In the genomic region with DNA sequence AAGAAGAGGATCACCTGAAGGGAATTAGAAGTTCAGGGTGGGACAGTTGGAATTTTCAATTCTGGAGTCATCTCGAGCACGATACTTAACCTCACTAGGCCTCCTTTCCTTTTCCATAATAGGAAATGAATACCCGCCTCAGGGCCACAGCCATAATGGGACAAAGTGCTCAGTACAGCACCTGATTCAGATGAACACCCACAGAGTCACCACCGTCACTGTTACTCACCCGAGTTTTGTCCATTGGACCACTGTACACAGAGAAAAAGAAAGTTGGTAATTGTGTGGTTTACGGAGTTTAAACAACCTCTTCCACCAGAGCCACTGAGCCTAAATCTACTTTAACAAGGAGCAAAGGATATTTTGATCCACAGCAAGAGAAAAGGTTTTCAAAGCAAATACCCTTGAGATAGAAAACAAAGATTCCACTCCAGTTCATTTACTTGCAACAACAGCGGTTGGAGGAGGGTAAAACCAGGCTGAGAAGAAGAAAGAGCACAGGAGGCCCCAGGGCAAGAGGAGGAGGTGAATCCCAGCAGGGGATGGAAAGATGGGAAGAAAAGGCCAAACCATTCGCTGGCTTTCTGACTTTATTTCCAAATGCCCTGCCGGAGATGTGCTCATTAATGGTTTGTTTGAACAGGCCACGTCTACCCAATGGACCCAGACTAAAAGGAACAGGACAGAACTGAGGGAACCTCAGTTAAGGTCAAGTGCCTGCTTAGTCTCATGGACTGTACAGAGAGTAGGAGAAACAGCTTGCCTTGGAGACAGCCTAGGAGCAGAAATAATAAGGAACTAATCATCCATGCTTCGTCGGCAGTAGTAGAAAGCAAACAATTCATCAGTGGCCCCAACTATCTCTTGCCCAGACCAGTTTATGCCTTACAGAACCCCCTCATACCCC, we compare ENCODE assay signal across 25 cellular contexts.
DNase-seq lines count a peak whose midpoint lies in the region; ATAC-seq, FAIRE-seq and TF ChIP-seq lines count a peak whose summit lies in the region.
"Had no signal": no experiment of that assay in that cellular context is flagged by ENCODE, and none has a peak within 500 bp of the region (broad histone marks: within the 10 kb centered on the region; RNA-seq: fewer than 3 reads in every experiment).

No MANE protein-coding gene starts in this region.

- H3K9me3 ChIP-seq in body of pancreas = no peaks in the 10 kb centered on the region
- H3K9me3 ChIP-seq: heart right ventricle, lower lobe of right lung had no signal

- H3K27ac ChIP-seq in body of pancreas = no peak overlapping the region
- H3K27ac ChIP-seq: heart right ventricle, HL-60, lower lobe of right lung had no signal

- 83 to 94% methylated on average over 12 of the region's 12 CpGs for WGBS in body of pancreas, 2 donors

- no peaks in the 10 kb centered on the region for H3K27me3 Mint-ChIP-seq in naive B cell
- peaks cover 6% of the 10 kb centered on the region for H3K27me3 Mint-ChIP-seq in activated CD4-positive, alpha-beta memory T cell treated with anti-CD3 and anti-CD28 coated beads, Interleukin-2, amount 10 ng/mL, durations not matched to agents 7 days and 5 days
- H3K27me3 Mint-ChIP-seq: activated CD8-positive, alpha-beta T cell treated with anti-CD3 and anti-CD28 coated beads for 36 hours; activated T-cell treated with anti-CD3 and anti-CD28 coated beads, Interleukin-2, amount 50 U/mL, for 24 hours had no signal

- no peak for TF ChIP-seq CTCF in body of pancreas (IDR thresholded peaks at IDR 0.05)

- FAIRE-seq in A204.1 (lab: Jason Lieb, UNC) = peak; percentile 91
- FAIRE-seq: endometrium, GM12892, urothelium cell line had no signal

- H3K4me1 Mint-ChIP-seq in naive B cell = peaks cover 17 to 39% (median 28%) of the 10 kb centered on the region in 3 donors
- H3K4me1 Mint-ChIP-seq in activated CD4-positive, alpha-beta memory T cell treated with anti-CD3 and anti-CD28 coated beads, Interleukin-2, amount 10 ng/mL, durations not matched to agents 7 days and 5 days = no peaks in the 10 kb centered on the region
- H3K4me1 Mint-ChIP-seq: activated naive CD4-positive, alpha-beta T cell treated with anti-CD3 and anti-CD28 coated beads, Interleukin-2, amount 10 ng/mL, durations not matched to agents 7 days and 5 days had no signal

- no peaks in the 10 kb centered on the region for H3K36me3 Mint-ChIP-seq in naive B cell
- H3K36me3 Mint-ChIP-seq in activated CD4-positive, alpha-beta memory T cell treated with anti-CD3 and anti-CD28 coated beads, Interleukin-2, amount 10 ng/mL, durations not matched to agents 7 days and 5 days (ENCODE audit: low read depth) = no peaks in the 10 kb centered on the region
- H3K36me3 Mint-ChIP-seq: activated naive CD4-positive, alpha-beta T cell treated with anti-CD3 and anti-CD28 coated beads, Interleukin-2, amount 10 ng/mL, durations not matched to agents 7 days and 5 days had no signal

- DNase-seq in NCI-H146 (lab: John Stamatoyannopoulos, UW) (peak; percentile 24), body of pancreas (no peak), naive B cell (no peak), HUDEP-2 (lab: John Stamatoyannopoulos, UW; ENCODE audit: unreplicated experiment in 76 of 76) (no peak), NCI-H128 (lab: John Stamatoyannopoulos, UW; ENCODE audit: unreplicated experiment) (no peak), NCI-H2029 (lab: John Stamatoyannopoulos, UW) (no peak)
- no peak for DNase-seq in activated CD4-positive, alpha-beta memory T cell treated with anti-CD3 and anti-CD28 coated beads, Interleukin-2, amount 10 ng/mL, durations not matched to agents 7 days and 5 days
- DNase-seq: activated CD8-positive, alpha-beta T cell treated with anti-CD3 and anti-CD28 coated beads for 36 hours; activated naive CD4-positive, alpha-beta T cell treated with anti-CD3 and anti-CD28 coated beads, Interleukin-2, amount 10 ng/mL, durations not matched to agents 7 days and 5 days; activated T-cell treated with anti-CD3 and anti-CD28 coated beads, Interleukin-2, amount 50 U/mL, for 24 hours; anterior cingulate cortex; DMS53; heart right ventricle; KG1; lower lobe of right lung; NCI-H748 treated with DMSO at 0.1 percent for 48 hours; PC-3; SIG-M5; T-helper 2 cell had no signal

- peaks cover 9% of the 10 kb centered on the region for H3K4me1 ChIP-seq in body of pancreas
- H3K4me1 ChIP-seq: heart right ventricle, lower lobe of right lung had no signal

- POLR2A ChIA-PET in activated CD4-positive, alpha-beta memory T cell treated with anti-CD3 and anti-CD28 coated beads, Interleukin-2, amount 10 ng/mL, durations not matched to agents 7 days and 5 days (lab: Charles Lee) = no interaction called here

- H3K27me3 ChIP-seq in body of pancreas = no peaks in the 10 kb centered on the region
- H3K27me3 ChIP-seq: heart right ventricle had no signal

- no peaks in the 10 kb centered on the region for H3K9me3 Mint-ChIP-seq in naive B cell
- H3K9me3 Mint-ChIP-seq in activated CD4-positive, alpha-beta memory T cell treated with anti-CD3 and anti-CD28 coated beads, Interleukin-2, amount 10 ng/mL, durations not matched to agents 7 days and 5 days = no peaks in the 10 kb centered on the region
- H3K9me3 Mint-ChIP-seq: activated CD8-positive, alpha-beta T cell treated with anti-CD3 and anti-CD28 coated beads for 36 hours; activated naive CD4-positive, alpha-beta T cell treated with anti-CD3 and anti-CD28 coated beads, Interleukin-2, amount 10 ng/mL, durations not matched to agents 7 days and 5 days; activated T-cell treated with anti-CD3 and anti-CD28 coated beads, Interleukin-2, amount 50 U/mL, for 24 hours had no signal

- ATAC-seq in body of pancreas = peak; percentile 48
- ATAC-seq in naive B cell (ENCODE audit: low read depth in 2 of 2) = no peak
- ATAC-seq: activated CD8-positive, alpha-beta T cell treated with anti-CD3 and anti-CD28 coated beads for 36 hours; heart right ventricle; lower lobe of right lung; PC-3 had no signal

- CTCF ChIA-PET in activated CD4-positive, alpha-beta memory T cell treated with anti-CD3 and anti-CD28 coated beads, Interleukin-2, amount 10 ng/mL, durations not matched to agents 7 days and 5 days (lab: Charles Lee) = interaction anchor here (1.3 kb wide), 1 partner anchor 284 kb away, joined by 6 read pairs; no protein-coding TSS in a partner anchor

- TF ChIP-seq POLR2A in body of pancreas (IDR thresholded peaks at IDR 0.05) = no peak

- no peak overlapping the region for H3K4me3 Mint-ChIP-seq in naive B cell
- H3K4me3 Mint-ChIP-seq in activated CD4-positive, alpha-beta memory T cell treated with anti-CD3 and anti-CD28 coated beads, Interleukin-2, amount 10 ng/mL, durations not matched to agents 7 days and 5 days = no peak overlapping the region
- H3K4me3 Mint-ChIP-seq: activated CD8-positive, alpha-beta T cell treated with anti-CD3 and anti-CD28 coated beads for 36 hours; activated naive CD4-positive, alpha-beta T cell treated with anti-CD3 and anti-CD28 coated beads, Interleukin-2, amount 10 ng/mL, durations not matched to agents 7 days and 5 days; activated T-cell treated with anti-CD3 and anti-CD28 coated beads, Interleukin-2, amount 50 U/mL, for 24 hours had no signal

- peak overlapping the region in 4 of 6 donors; percentile 22 to 53 (median 39) for H3K27ac Mint-ChIP-seq in naive B cell
- no peak overlapping the region for H3K27ac Mint-ChIP-seq in activated CD4-positive, alpha-beta memory T cell treated with anti-CD3 and anti-CD28 coated beads, Interleukin-2, amount 10 ng/mL, durations not matched to agents 7 days and 5 days
- H3K27ac Mint-ChIP-seq: activated CD8-positive, alpha-beta T cell treated with anti-CD3 and anti-CD28 coated beads for 36 hours; activated naive CD4-positive, alpha-beta T cell treated with anti-CD3 and anti-CD28 coated beads, Interleukin-2, amount 10 ng/mL, durations not matched to agents 7 days and 5 days; activated T-cell treated with anti-CD3 and anti-CD28 coated beads, Interleukin-2, amount 50 U/mL, for 24 hours had no signal

- no peaks in the 10 kb centered on the region for H3K36me3 ChIP-seq in body of pancreas (replicated peaks in 1 of 2; ENCODE audit: insufficient read depth in 1 of 2, low read depth in 2 of 2)
- H3K36me3 ChIP-seq: heart right ventricle, lower lobe of right lung had no signal

- no peak overlapping the region for H3K4me3 ChIP-seq in body of pancreas
- H3K4me3 ChIP-seq: heart right ventricle, lower lobe of right lung, skin epidermis had no signal

- intact Hi-C loops in body of pancreas (cut with DNase I) = no loop called here
